16 cellular contexts compared by ENCODE assay signal in genomic region chr6:138446821-138447220, GRCh38. TPM values are rescaled to one million over a fixed set of nuclear protein-coding genes. Genes with fewer than 3 reads are reported as not detected.
A peak's percentile ranks its signal among the peaks of the same experiment; 100 is the strongest.
DNase-seq lines count a peak whose midpoint lies in the region; ATAC-seq, FAIRE-seq and TF ChIP-seq lines count a peak whose summit lies in the region.
"Had no signal": no experiment of that assay in that cellular context is flagged by ENCODE, and none has a peak within 500 bp of the region (broad histone marks: within the 10 kb centered on the region; RNA-seq: fewer than 3 reads in every experiment).

No MANE protein-coding gene starts in this region.

- H3K36me3 ChIP-seq in esophagus muscularis mucosa, result peaks cover 0 to 5% (median under 1%) of the 10 kb centered on the region in 4 donors

- H3K4me3 ChIP-seq in esophagus muscularis mucosa, result no peak overlapping the region
- H3K4me3 ChIP-seq: BLaER1, GM12878, GM23248, HAP-1 had no signal

- no peak overlapping the region for H3K27ac ChIP-seq in esophagus muscularis mucosa (replicated peaks in 1 of 4)
- H3K27ac ChIP-seq: BLaER1, GM23248 had no signal

- H3K27me3 ChIP-seq in esophagus muscularis mucosa, result no peaks in the 10 kb centered on the region
- H3K27me3 ChIP-seq: BLaER1 had no signal

- H3K9me3 ChIP-seq in esophagus muscularis mucosa, result no peaks in the 10 kb centered on the region
- H3K9me3 ChIP-seq: BLaER1, HAP-1 had no signal

- ATAC-seq in left ventricle myocardium superior (peak; percentile 45), Right ventricle myocardium superior (ENCODE audit: poor library complexity) (no peak), GM18502 (IDR thresholded peaks at IDR 0.05; ENCODE audit: poor library complexity, unreplicated experiment) (no peak)
- ATAC-seq: GM12878, HepG2 had no signal

- no peak for DNase-seq in left ventricle myocardium superior
- no peak for DNase-seq in Right ventricle myocardium superior
- DNase-seq in esophagus muscularis mucosa (ENCODE audit: extremely low spot score), result peak; percentile 29
- peak; percentile 21 for DNase-seq in pons (ENCODE audit: low spot score)
- DNase-seq in RCC 7860 (ENCODE audit: low spot score), result no peak
- no peak for DNase-seq in OCI-M1 (lab: John Stamatoyannopoulos, UW)
- DNase-seq: 8988T; Calu3; CD4-positive, alpha-beta memory T cell; DMS79 treated with DMSO at 0.1 percent for 48 hours; GM23248 had no signal

- TF ChIP-seq EP300 in esophagus muscularis mucosa (IDR thresholded peaks at IDR 0.05), result no peak

- TF ChIP-seq CTCF in esophagus muscularis mucosa (IDR thresholded peaks at IDR 0.05), result no peak

- WGBS in esophagus muscularis mucosa, result 81% methylated on average over 6 of the region's 6 CpGs

- no peak for FAIRE-seq in RCC 7860 (lab: Jason Lieb, UNC)
- FAIRE-seq: GM12878, HepG2 had no signal

- no peaks in the 10 kb centered on the region for H3K4me1 ChIP-seq in esophagus muscularis mucosa
- H3K4me1 ChIP-seq: BLaER1 had no signal

- intact Hi-C loops in left ventricle myocardium superior (cut with micrococcal nuclease) (loop anchor here (10.0 kb wide), 1 partner anchor 58 kb away; no protein-coding TSS in a partner anchor), Right ventricle myocardium superior (cut with DNase I) (no loop called here), esophagus muscularis mucosa (cut with DNase I) (no loop called here)

- TF ChIP-seq POLR2A in esophagus muscularis mucosa (IDR thresholded peaks at IDR 0.05; ENCODE audit: low read depth), result no peak

RNA-seq across cellular contexts. Expression of gene HEBP2, which starts 42.8 kb away (rescaled TPM):
- 104 TPM for total RNA-seq in left ventricle myocardium superior
- total RNA-seq in Right ventricle myocardium superior, result 87.4 TPM
- 100 to 1,000 TPM in 2 of 4 donors, 10 to 100 TPM in 2; 90.1 to 135 (median 104) TPM for total RNA-seq in esophagus muscularis mucosa

RNA-seq across cellular contexts. Expression of gene NHSL1, which starts 52.5 kb away (rescaled TPM):
- total RNA-seq in left ventricle myocardium superior, result 53.0 TPM
- total RNA-seq in Right ventricle myocardium superior, result 44.2 TPM
- 10 to 100 TPM in 3 of 4 donors, 1 to 10 TPM in 1; 8.6 to 15.6 (median 11.7) TPM for total RNA-seq in esophagus muscularis mucosa

Comparison
In these comparisons a context has a peak if more than half of its experiments do, and no peak if none do; other contexts are left out.
1. DNase-seq: peak in esophagus muscularis mucosa (single experiment) and pons (single experiment); none in left ventricle myocardium superior (single experiment), Right ventricle myocardium superior (single experiment), RCC 7860 (single experiment) and OCI-M1 (single experiment).